10 cellular contexts compared by ENCODE assay signal in genomic region chr6:38213275-38213674, GRCh38.
DNase-seq lines count a peak whose midpoint lies in the region; ATAC-seq and TF ChIP-seq lines count a peak whose summit lies in the region.
"Had no signal": no experiment of that assay in that cellular context is flagged by ENCODE, and none has a peak within 500 bp of the region (broad histone marks: within the 10 kb centered on the region; RNA-seq: fewer than 3 reads in every experiment).

No MANE protein-coding gene starts in this region.

- no peak overlapping the region for H3K9ac ChIP-seq in mucosa of rectum (ENCODE audit: low read depth in 1 of 2, low read length in 2 of 2)

- H3K4me3 Mint-ChIP-seq in activated CD8-positive, alpha-beta T cell treated with anti-CD3 and anti-CD28 coated beads for 36 hours, result no peak overlapping the region
- H3K4me3 Mint-ChIP-seq in stimulated activated naive CD8-positive, alpha-beta T cell treated with anti-CD3 and anti-CD28 coated beads, Interleukin-15, amount 100 ng/mL, for 72 hours, result no peak overlapping the region

- POLR2A ChIA-PET in activated CD8-positive, alpha-beta T cell treated with anti-CD3 and anti-CD28 coated beads for 36 hours (lab: Charles Lee), result no interaction called here

- H3K9me3 Mint-ChIP-seq in activated CD8-positive, alpha-beta T cell treated with anti-CD3 and anti-CD28 coated beads for 36 hours, result no peaks in the 10 kb centered on the region
- H3K9me3 Mint-ChIP-seq in stimulated activated naive CD8-positive, alpha-beta T cell treated with anti-CD3 and anti-CD28 coated beads, Interleukin-15, amount 100 ng/mL, for 72 hours, result no peaks in the 10 kb centered on the region

- no peak for TF ChIP-seq CTCF in activated CD8-positive, alpha-beta T cell treated with anti-CD3 and anti-CD28 coated beads for 36 hours (IDR thresholded peaks at IDR 0.05)

- H3K27ac Mint-ChIP-seq in activated CD8-positive, alpha-beta T cell treated with anti-CD3 and anti-CD28 coated beads for 36 hours, result no peak overlapping the region
- H3K27ac Mint-ChIP-seq in stimulated activated naive CD8-positive, alpha-beta T cell treated with anti-CD3 and anti-CD28 coated beads, Interleukin-15, amount 100 ng/mL, for 72 hours, result peak overlapping the region in 1 of 2 donors; percentile 27

- peaks cover 4 to 11% of the 10 kb centered on the region in 2 donors for H3K4me1 ChIP-seq in mucosa of rectum (ENCODE audit: control insufficient read depth in 2 of 2, insufficient read depth in 2 of 2, low read length in 2 of 2)

- ATAC-seq in activated CD8-positive, alpha-beta T cell treated with anti-CD3 and anti-CD28 coated beads for 36 hours, result no peak
- ATAC-seq in stimulated activated naive CD8-positive, alpha-beta T cell treated with anti-CD3 and anti-CD28 coated beads, Interleukin-15, amount 100 ng/mL, for 72 hours, result no peak

- H3K4me3 ChIP-seq in mucosa of rectum (ENCODE audit: low read length in 2 of 2) (no peak overlapping the region), MG63 (no peak overlapping the region)
- H3K4me3 ChIP-seq: testis had no signal

- H3K4me1 Mint-ChIP-seq in activated CD8-positive, alpha-beta T cell treated with anti-CD3 and anti-CD28 coated beads for 36 hours (ENCODE audit: low read depth), result peaks cover 11% of the 10 kb centered on the region
- peaks cover 17% of the 10 kb centered on the region for H3K4me1 Mint-ChIP-seq in stimulated activated naive CD8-positive, alpha-beta T cell treated with anti-CD3 and anti-CD28 coated beads, Interleukin-15, amount 100 ng/mL, for 72 hours

- peak; percentile 45 for DNase-seq in NCI-H2171 treated with DMSO at 0.1 percent for 48 hours (lab: John Stamatoyannopoulos, UW)
- DNase-seq in NCI-H2171 (lab: John Stamatoyannopoulos, UW), result no peak
- DNase-seq in fibroblast of gingiva (ENCODE audit: low read depth), result peak; percentile 16
- DNase-seq in activated CD8-positive, alpha-beta T cell treated with anti-CD3 and anti-CD28 coated beads for 36 hours, result no peak
- DNase-seq in cerebellar cortex (ENCODE audit: low spot score), result no peak
- DNase-seq in stimulated activated naive CD8-positive, alpha-beta T cell treated with anti-CD3 and anti-CD28 coated beads, Interleukin-15, amount 100 ng/mL, for 72 hours, result no peak
- no peak for DNase-seq in MG63
- DNase-seq: 8988T, testis had no signal

- no peaks in the 10 kb centered on the region for H3K36me3 Mint-ChIP-seq in activated CD8-positive, alpha-beta T cell treated with anti-CD3 and anti-CD28 coated beads for 36 hours (ENCODE audit: low read depth)

- CTCF ChIA-PET in activated CD8-positive, alpha-beta T cell treated with anti-CD3 and anti-CD28 coated beads for 36 hours (lab: Charles Lee), result no interaction called here

- H3K27ac ChIP-seq in mucosa of rectum (ENCODE audit: low read depth in 2 of 2, low read length in 2 of 2), result peak overlapping the region; percentile 23 to 36

- H3K27me3 Mint-ChIP-seq in activated CD8-positive, alpha-beta T cell treated with anti-CD3 and anti-CD28 coated beads for 36 hours, result no peaks in the 10 kb centered on the region
- no peaks in the 10 kb centered on the region for H3K27me3 Mint-ChIP-seq in stimulated activated naive CD8-positive, alpha-beta T cell treated with anti-CD3 and anti-CD28 coated beads, Interleukin-15, amount 100 ng/mL, for 72 hours

- intact Hi-C loops in activated CD8-positive, alpha-beta T cell treated with anti-CD3 and anti-CD28 coated beads for 36 hours (cut with micrococcal nuclease), result no loop called here

- H3K27me3 ChIP-seq in mucosa of rectum (ENCODE audit: control insufficient read depth in 2 of 2, insufficient read depth in 2 of 2, low read length in 2 of 2) (no peaks in the 10 kb centered on the region), MG63 (no peaks in the 10 kb centered on the region)
- H3K27me3 ChIP-seq: testis had no signal

- no peaks in the 10 kb centered on the region for H3K9me3 ChIP-seq in mucosa of rectum (ENCODE audit: control insufficient read depth in 2 of 2, low read length in 2 of 2)
- H3K9me3 ChIP-seq in MG63, result no peaks in the 10 kb centered on the region
- H3K9me3 ChIP-seq: testis had no signal

- H3K36me3 ChIP-seq in mucosa of rectum (ENCODE audit: control insufficient read depth in 2 of 2, insufficient read depth in 2 of 2, low read length in 2 of 2) (no peaks in the 10 kb centered on the region), MG63 (no peaks in the 10 kb centered on the region)

Comparison
In these comparisons a context has a peak if more than half of its experiments do, and no peak if none do; other contexts are left out.
1. DNase-seq: peak in NCI-H2171 treated with DMSO at 0.1 percent for 48 hours (single experiment) and fibroblast of gingiva (single experiment); none in NCI-H2171 (single experiment), activated CD8-positive, alpha-beta T cell treated with anti-CD3 and anti-CD28 coated beads for 36 hours (single experiment), cerebellar cortex (single experiment), stimulated activated naive CD8-positive, alpha-beta T cell treated with anti-CD3 and anti-CD28 coated beads, Interleukin-15, amount 100 ng/mL, for 72 hours (0 of 2) and MG63 (single experiment).